1 cellular context compared by ENCODE assay signal in the genomic region with DNA sequence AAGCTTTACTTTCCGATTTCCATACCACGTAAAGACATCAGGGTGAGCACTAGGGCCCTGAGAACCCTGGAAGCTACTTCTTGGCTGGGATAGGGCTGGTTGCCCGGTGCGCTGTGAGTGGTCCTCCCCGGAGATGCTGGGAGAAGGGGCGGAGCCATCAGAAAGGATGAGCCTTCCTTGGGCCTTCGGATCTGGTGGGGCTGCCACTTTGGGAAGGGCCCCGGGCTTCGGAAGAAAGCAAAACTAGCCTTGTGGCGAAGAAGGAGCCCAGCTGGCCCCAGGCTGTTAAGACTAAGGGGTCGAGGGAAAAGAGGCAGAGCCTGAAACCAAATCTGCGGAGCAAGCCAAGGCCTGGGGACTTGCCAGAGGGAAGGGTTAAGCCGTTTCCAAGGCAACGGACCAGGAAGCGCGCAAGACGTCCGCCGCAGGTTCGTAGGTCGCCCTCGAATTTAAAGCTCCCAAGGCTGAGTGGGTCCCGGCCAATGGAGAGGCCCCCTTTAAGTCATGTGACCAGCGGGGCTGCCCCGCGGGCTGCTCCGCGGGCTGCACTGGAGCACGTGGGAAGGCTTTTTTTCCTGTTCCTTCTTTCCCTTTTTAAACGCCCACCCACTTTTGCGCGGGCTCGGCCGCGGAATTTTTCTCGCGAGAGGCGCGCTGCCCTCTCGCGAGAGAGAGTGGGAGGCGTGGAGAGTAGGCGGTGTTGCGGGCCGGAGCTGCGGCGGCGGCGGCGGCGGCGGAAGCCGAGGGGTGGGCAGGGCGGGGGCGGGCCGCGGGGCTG.
A peak's percentile ranks its signal among the peaks of the same experiment; 100 is the strongest.
TF ChIP-seq lines count a peak whose summit lies in the region.

No MANE protein-coding gene starts in this region.

TF ChIP-seq in K562, 482 proteins besides CTCF, POLR2A, EP300 and RAD21 (continued from another document):
- no peak for TF ChIP-seq PBX2 (CRISPR knock-in tag; IDR thresholded peaks at IDR 0.05; ENCODE audit: low read depth)
- no peak for TF ChIP-seq PBX2 (tag; conservative IDR thresholded peaks at IDR 0.05; ENCODE audit: low read depth)
- peak; percentile 80 for TF ChIP-seq EP400 (IDR thresholded peaks at IDR 0.05)
- TF ChIP-seq NCOA2 (IDR thresholded peaks at IDR 0.05; ENCODE audit: partially characterized antibody in 2 of 2), result no peak
- 0 out of 2 replicates have a peak, but pooled peaks have one; percentile 58 for TF ChIP-seq LCOR (CRISPR knock-in tag; IDR thresholded peaks at IDR 0.05)
- no peak for TF ChIP-seq STAT5B (CRISPR knock-in tag; IDR thresholded peaks at IDR 0.05)
- no peak for TF ChIP-seq SREBF1 (IDR thresholded peaks at IDR 0.05; ENCODE audit: borderline replicate concordance, low read depth, low read length)
- peak in 1 of 2 experiments; percentile 87; a peak in 1 of 3 replicates for TF ChIP-seq CBX3 (IDR thresholded peaks at IDR 0.05; ENCODE audit: borderline replicate concordance in 1 of 2, low read length in 2 of 2)
- no peak for TF ChIP-seq ZBTB9 (CRISPR knock-in tag; IDR thresholded peaks at IDR 0.05)
- TF ChIP-seq ZBTB8A (IDR thresholded peaks at IDR 0.05; ENCODE audit: partially characterized antibody), result no peak
- TF ChIP-seq RFX7 (CRISPR knock-in tag; IDR thresholded peaks at IDR 0.05), result no peak
- TF ChIP-seq ELF4 (CRISPR knock-in tag; IDR thresholded peaks at IDR 0.05), result no peak
- TF ChIP-seq KAT7 (CRISPR knock-in tag; IDR thresholded peaks at IDR 0.05; ENCODE audit: borderline replicate concordance), result no peak; the same call in 1 of the 2 replicates
- no peak for TF ChIP-seq LEF1 (IDR thresholded peaks at IDR 0.05)
- TF ChIP-seq ADNP (tag; IDR thresholded peaks at IDR 0.05), result no peak
- no peak for TF ChIP-seq ZSCAN29 (IDR thresholded peaks at IDR 0.05)
- TF ChIP-seq ZNF133 (CRISPR knock-in tag; IDR thresholded peaks at IDR 0.05), result no peak
- TF ChIP-seq, protein P1, sequence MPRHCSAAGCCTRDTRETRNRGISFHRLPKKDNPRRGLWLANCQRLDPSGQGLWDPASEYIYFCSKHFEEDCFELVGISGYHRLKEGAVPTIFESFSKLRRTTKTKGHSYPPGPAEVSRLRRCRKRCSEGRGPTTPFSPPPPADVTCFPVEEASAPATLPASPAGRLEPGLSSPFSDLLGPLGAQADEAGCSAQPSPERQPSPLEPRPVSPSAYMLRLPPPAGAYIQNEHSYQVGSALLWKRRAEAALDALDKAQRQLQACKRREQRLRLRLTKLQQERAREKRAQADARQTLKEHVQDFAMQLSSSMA (CRISPR knock-in tag; IDR thresholded peaks at IDR 0.05), result no peak
- TF ChIP-seq SP1 (CRISPR knock-in tag; IDR thresholded peaks at IDR 0.05), result 0 out of 2 replicates have a peak, but pooled peaks have one; percentile 58
- peak; percentile 41 for TF ChIP-seq NFYB (IDR thresholded peaks at IDR 0.05; ENCODE audit: extremely low read depth, insufficient read length)
- TF ChIP-seq ZNF507 (tag; conservative IDR thresholded peaks at IDR 0.05), result no peak
- peak; percentile 80 for TF ChIP-seq CC2D1A (IDR thresholded peaks at IDR 0.05)
- no peak for TF ChIP-seq BDP1 (IDR thresholded peaks at IDR 0.05; ENCODE audit: insufficient read depth, insufficient read length)
- peak; percentile 75 for TF ChIP-seq CBFA2T2 (conservative IDR thresholded peaks at IDR 0.05)
- TF ChIP-seq ZNF518B (CRISPR knock-in tag; IDR thresholded peaks at IDR 0.05), result no peak
- TF ChIP-seq NONO (IDR thresholded peaks at IDR 0.05; ENCODE audit: low read depth in 2 of 2, low read length in 1 of 2), result no peak
- no peak for TF ChIP-seq SMAD1 (IDR thresholded peaks at IDR 0.05; ENCODE audit: low read depth, low read length, partially characterized antibody)
- no peak for TF ChIP-seq ZEB2 (IDR thresholded peaks at IDR 0.05)
- TF ChIP-seq RAD51 (IDR thresholded peaks at IDR 0.05; ENCODE audit: borderline replicate concordance, low read depth), result peak; percentile 95
- TF ChIP-seq CEBPG (CRISPR knock-in tag; IDR thresholded peaks at IDR 0.05), result no peak
- no peak for TF ChIP-seq CEBPG (tag; conservative IDR thresholded peaks at IDR 0.05 in 1 of 2, IDR thresholded peaks at IDR 0.05 in 1 of 2)
- no peak for TF ChIP-seq ZNF3 (CRISPR knock-in tag; IDR thresholded peaks at IDR 0.05)
